ENCODE assay signal across 8 cellular contexts in genomic region chr16:3101018-3101840, GRCh38. TPM values are rescaled to one million over a fixed set of nuclear protein-coding genes. Genes with fewer than 3 reads are reported as not detected.
A peak's percentile ranks its signal among the peaks of the same experiment; 100 is the strongest.
DNase-seq lines count a peak whose midpoint lies in the region; ATAC-seq and TF ChIP-seq lines count a peak whose summit lies in the region.

No MANE protein-coding gene starts in this region.

- intact Hi-C loops in CD4-positive, alpha-beta memory T cell (cut with micrococcal nuclease): loop anchor here (1.0 to 2.0 kb wide), 2 partner anchors 42 to 70 kb away; no protein-coding TSS in a partner anchor

- peak in 1 of 4 experiments; percentile 15 for ATAC-seq in T-cell (replicated peaks in 1 of 4)

- no peaks in the 10 kb centered on the region for H3K9me3 ChIP-seq in CD4-positive, alpha-beta memory T cell (ENCODE audit: control insufficient read depth in 1 of 2, low read length in 2 of 2)

- CTCF ChIA-PET in CD4-positive, alpha-beta memory T cell (lab: Charles Lee; ENCODE audit: partially characterized antibody): interaction anchor here (0.7 to 17.8 kb wide), 20 partner anchors 9 to 73 kb away, joined by 3 to 376 read pairs (median 6); partner anchors contain the start of genes IL32 and ZNF213
- CTCF ChIA-PET in HEK293T (lab: Yijun Ruan, JAX): interaction anchor here (0.6 to 1.5 kb wide), 9 partner anchors 11 to 70 kb away, joined by 3 to 5 read pairs (median 3); partner anchors contain the start of gene ZNF205
- CTCF ChIA-PET in T-cell (lab: Charles Lee): interaction anchor here (0.7 to 1.3 kb wide), 6 partner anchors 14 to 78 kb away, joined by 3 to 14 read pairs (median 4); partner anchors contain the start of gene ZNF213 (in 1 of the 2)

- peak overlapping the region; percentile 82 to 95 (median 92) for H3K27ac Mint-ChIP-seq in CD4-positive, alpha-beta memory T cell
- peak overlapping the region; percentile 75 to 98 for H3K27ac Mint-ChIP-seq in T-cell
- peak overlapping the region; percentile 18 for H3K27ac Mint-ChIP-seq in osteocyte (ENCODE audit: unreplicated experiment)

- peak overlapping the region; percentile 82 to 91 (median 89) for H3K4me3 Mint-ChIP-seq in CD4-positive, alpha-beta memory T cell
- H3K4me3 Mint-ChIP-seq in T-cell: peak overlapping the region; percentile 63 to 85 (median 81)
- no peak overlapping the region for H3K4me3 Mint-ChIP-seq in osteocyte (ENCODE audit: unreplicated experiment)

- H3K4me3 ChIP-seq in CD4-positive, alpha-beta memory T cell (ENCODE audit: low read length in 2 of 2): peak overlapping the region in 1 of 2 donors; percentile 49

- H3K36me3 Mint-ChIP-seq in CD4-positive, alpha-beta memory T cell: no peaks in the 10 kb centered on the region
- H3K36me3 Mint-ChIP-seq in T-cell (no peaks in the 10 kb centered on the region), osteocyte (ENCODE audit: unreplicated experiment) (no peaks in the 10 kb centered on the region)

- no peak overlapping the region for H3K27ac ChIP-seq in CD4-positive, alpha-beta memory T cell (ENCODE audit: low read depth, low read length)

- H3K9me3 Mint-ChIP-seq in CD4-positive, alpha-beta memory T cell: no peaks in the 10 kb centered on the region
- H3K9me3 Mint-ChIP-seq in T-cell (no peaks in the 10 kb centered on the region), osteocyte (ENCODE audit: unreplicated experiment) (no peaks in the 10 kb centered on the region)

- peaks cover 22 to 67% (median 43%) of the 10 kb centered on the region in 4 donors for H3K4me1 Mint-ChIP-seq in CD4-positive, alpha-beta memory T cell
- H3K4me1 Mint-ChIP-seq in T-cell: peaks cover 33 to 53% (median 47%) of the 10 kb centered on the region in 3 donors
- peaks cover 18% of the 10 kb centered on the region for H3K4me1 Mint-ChIP-seq in osteocyte (ENCODE audit: unreplicated experiment)

- peak; percentile 59 for TF ChIP-seq CTCF in osteocyte (IDR thresholded peaks at IDR 0.05)

- no peaks in the 10 kb centered on the region for H3K27me3 ChIP-seq in CD4-positive, alpha-beta memory T cell (ENCODE audit: insufficient read depth, low read length)

- H3K36me3 ChIP-seq in CD4-positive, alpha-beta memory T cell (ENCODE audit: insufficient read depth, low read length): no peaks in the 10 kb centered on the region

- peaks cover 53% of the 10 kb centered on the region for H3K4me1 ChIP-seq in CD4-positive, alpha-beta memory T cell (ENCODE audit: insufficient read depth, low read length)

- POLR2A ChIA-PET in CD4-positive, alpha-beta memory T cell (lab: Charles Lee; ENCODE audit: partially characterized antibody): interaction anchor here (0.5 to 12.6 kb wide), 18 partner anchors 12 to 79 kb away, joined by 3 to 146 read pairs (median 4); partner anchors contain the start of genes IL32 and ZNF213
- POLR2A ChIA-PET in HEK293T (lab: Yijun Ruan, JAX) (interaction anchor here (0.8 to 1.1 kb wide), 3 partner anchors 22 to 34 kb away, joined by 3 to 4 read pairs (median 3); partner anchors contain the start of gene ZNF213), T-cell (lab: Charles Lee) (interaction anchor here in 1 of 2 donors (0.7 kb wide), 1 partner anchor 42 kb away, joined by 6 read pairs; no protein-coding TSS in a partner anchor)

- H3K27me3 Mint-ChIP-seq in CD4-positive, alpha-beta memory T cell: no peaks in the 10 kb centered on the region
- no peaks in the 10 kb centered on the region for H3K27me3 Mint-ChIP-seq in T-cell
- peaks cover 17% of the 10 kb centered on the region for H3K27me3 Mint-ChIP-seq in osteocyte (ENCODE audit: unreplicated experiment)

- DNase-seq in CD4-positive, alpha-beta memory T cell: peak; percentile 51 to 68 (median 60)
- DNase-seq in HEK293T (ENCODE audit: extremely low spot score) (peak; percentile 61), T-cell (peak in 16 of 34 experiments; percentile 21 to 40 (median 32)), dermis blood vessel endothelial cell (peak; percentile 71), osteocyte (ENCODE audit: extremely low spot score, unreplicated experiment) (no peak), pons (ENCODE audit: low spot score) (no peak), AG08396 (ENCODE audit: low spot score) (no peak), ureter (ENCODE audit: low spot score) (no peak)

TF ChIP-seq in HEK293T, 16 proteins besides CTCF, POLR2A, EP300 and RAD21:
- TF ChIP-seq FOXK2 (IDR thresholded peaks at IDR 0.05): no peak
- TF ChIP-seq ZNF384 (IDR thresholded peaks at IDR 0.05): peak; percentile 61; the same call in 1 of the 2 replicates
- TF ChIP-seq FOXA1 (IDR thresholded peaks at IDR 0.05): no peak
- TF ChIP-seq SP1 (IDR thresholded peaks at IDR 0.05): no peak
- no peak for TF ChIP-seq NFRKB (IDR thresholded peaks at IDR 0.05)
- TF ChIP-seq L3MBTL2 (conservative IDR thresholded peaks at IDR 0.05): no peak
- TF ChIP-seq ELF4 (IDR thresholded peaks at IDR 0.05): no peak
- TF ChIP-seq ARNT (IDR thresholded peaks at IDR 0.05): no peak

RNA-seq across cellular contexts. Expression of gene ZSCAN10, which starts 2.1 kb away (rescaled TPM):
- total RNA-seq in CD4-positive, alpha-beta memory T cell: under 1 TPM in 1 of 2 experiments, not detected in 1; 0.15 TPM
- polyA plus RNA-seq in CD4-positive, alpha-beta memory T cell: not detected
- total RNA-seq in T-cell (under 1 TPM in 4 of 5 donors, not detected in 1; 0.19 to 0.64 (median 0.39) TPM), dermis blood vessel endothelial cell (not detected in 2 replicates), osteocyte (not detected in 2 replicates), ureter (not detected)

RNA-seq across cellular contexts. Expression of gene ZNF205, which starts 11.2 kb away (rescaled TPM):
- not detected for total RNA-seq in CD4-positive, alpha-beta memory T cell
- under 1 TPM in 1 of 2 donors, not detected in 1; 0.20 TPM for polyA plus RNA-seq in CD4-positive, alpha-beta memory T cell
- total RNA-seq in T-cell (under 1 TPM in 1 of 5 donors, not detected in 4; 0.38 TPM), dermis blood vessel endothelial cell (26.2 and 30.2 TPM in 2 replicates), osteocyte (14.8 and 15.9 TPM in 2 replicates), ureter (8.2 TPM)

RNA-seq across cellular contexts. Expression of gene ZNF213, which starts 33.6 kb away (rescaled TPM):
- 10 to 100 TPM; 14.1 to 14.5 TPM for total RNA-seq in CD4-positive, alpha-beta memory T cell
- 1 to 10 TPM in 1 of 2 donors, under 1 TPM in 1; 0.67 to 3.2 TPM for polyA plus RNA-seq in CD4-positive, alpha-beta memory T cell
- 10 to 100 TPM in 3 of 5 donors, 1 to 10 TPM in 2; 3.1 to 16.9 (median 12.8) TPM for total RNA-seq in T-cell
- total RNA-seq in dermis blood vessel endothelial cell: 6.6 and 14.6 TPM in 2 replicates
- total RNA-seq in osteocyte: 13.4 and 14.3 TPM in 2 replicates
- 12.6 TPM for total RNA-seq in ureter

RNA-seq across cellular contexts. Expression of gene IL32, which starts 35.8 kb away (rescaled TPM):
- 100 to 1,000 TPM; 752 to 810 TPM for total RNA-seq in CD4-positive, alpha-beta memory T cell
- polyA plus RNA-seq in CD4-positive, alpha-beta memory T cell: 1,000 to 10,000 TPM; 3,111 to 3,174 TPM
- total RNA-seq in T-cell (1,000 to 10,000 TPM in 2 of 5 donors, 100 to 1,000 TPM in 3; 736 to 1,200 (median 999) TPM), dermis blood vessel endothelial cell (29.5 and 133 TPM in 2 replicates), osteocyte (8.8 and 13.2 TPM in 2 replicates), ureter (13.7 TPM)

RNA-seq across cellular contexts. Expression of gene MMP25, which starts 54.9 kb away (rescaled TPM):
- total RNA-seq in CD4-positive, alpha-beta memory T cell: 1 to 10 TPM; 2.9 to 3.0 TPM
- under 1 TPM; 0.52 to 0.91 TPM for polyA plus RNA-seq in CD4-positive, alpha-beta memory T cell
- total RNA-seq in T-cell (1 to 10 TPM; 1.6 to 9.6 (median 4.1) TPM), dermis blood vessel endothelial cell (0.09 TPM in 1 of 2 replicates, not detected in the other), osteocyte (3.0 and 3.6 TPM in 2 replicates), ureter (0.78 TPM)

Comparison
In these comparisons a context has a peak if more than half of its experiments do, and no peak if none do; other contexts are left out.
1. DNase-seq: peak in CD4-positive, alpha-beta memory T cell (5 of 5), HEK293T (single experiment) and dermis blood vessel endothelial cell (single experiment); none in osteocyte (single experiment), pons (single experiment), AG08396 (single experiment) and ureter (single experiment).
2. H3K27ac Mint-ChIP-seq: peak in every context shown above with its lines; median percentile 92 in CD4-positive, alpha-beta memory T cell; 86 in T-cell; 18 in osteocyte.